In the genomic region with DNA sequence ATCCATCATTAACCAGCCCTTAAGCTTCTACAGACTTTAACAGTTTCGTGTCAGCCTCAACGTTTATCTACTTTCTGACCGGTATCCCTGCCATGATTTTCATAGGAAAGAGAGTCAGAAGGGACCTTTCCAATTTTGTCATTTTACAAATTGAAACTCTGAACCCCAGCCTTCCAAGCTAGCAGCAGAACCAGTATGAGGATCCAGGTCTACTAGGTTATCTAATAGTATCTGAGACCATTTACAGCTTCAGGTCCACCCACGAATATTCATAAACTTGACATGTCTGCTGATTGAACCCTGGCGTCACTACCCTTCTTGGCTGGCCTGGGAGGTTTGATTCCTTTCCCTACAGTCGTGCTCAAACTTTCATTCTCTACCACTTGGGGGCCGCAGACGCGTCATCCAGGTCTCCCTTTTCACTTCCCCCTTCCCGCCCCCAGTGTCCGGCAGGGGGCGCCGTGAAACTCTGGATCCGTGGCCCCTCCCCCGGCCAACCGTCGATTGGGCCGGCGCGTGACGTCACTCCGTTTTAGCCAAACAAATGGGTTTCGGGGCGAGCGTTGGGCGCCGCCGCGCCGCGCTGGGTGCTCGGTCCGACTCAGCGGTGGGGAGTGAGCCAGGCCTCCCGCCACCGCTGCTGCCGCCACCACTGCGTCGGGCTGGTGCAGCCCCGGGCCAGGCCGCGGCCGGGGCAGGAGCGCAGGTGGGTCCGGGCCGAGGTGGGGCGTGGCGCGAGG, we compare ENCODE assay signal across 8 cellular contexts. TPM values are rescaled to one million over a fixed set of nuclear protein-coding genes. Genes with fewer than 3 reads are reported as not detected.
DNase-seq lines count a peak whose midpoint lies in the region; ATAC-seq, FAIRE-seq and TF ChIP-seq lines count a peak whose summit lies in the region.

A gene with protein sequence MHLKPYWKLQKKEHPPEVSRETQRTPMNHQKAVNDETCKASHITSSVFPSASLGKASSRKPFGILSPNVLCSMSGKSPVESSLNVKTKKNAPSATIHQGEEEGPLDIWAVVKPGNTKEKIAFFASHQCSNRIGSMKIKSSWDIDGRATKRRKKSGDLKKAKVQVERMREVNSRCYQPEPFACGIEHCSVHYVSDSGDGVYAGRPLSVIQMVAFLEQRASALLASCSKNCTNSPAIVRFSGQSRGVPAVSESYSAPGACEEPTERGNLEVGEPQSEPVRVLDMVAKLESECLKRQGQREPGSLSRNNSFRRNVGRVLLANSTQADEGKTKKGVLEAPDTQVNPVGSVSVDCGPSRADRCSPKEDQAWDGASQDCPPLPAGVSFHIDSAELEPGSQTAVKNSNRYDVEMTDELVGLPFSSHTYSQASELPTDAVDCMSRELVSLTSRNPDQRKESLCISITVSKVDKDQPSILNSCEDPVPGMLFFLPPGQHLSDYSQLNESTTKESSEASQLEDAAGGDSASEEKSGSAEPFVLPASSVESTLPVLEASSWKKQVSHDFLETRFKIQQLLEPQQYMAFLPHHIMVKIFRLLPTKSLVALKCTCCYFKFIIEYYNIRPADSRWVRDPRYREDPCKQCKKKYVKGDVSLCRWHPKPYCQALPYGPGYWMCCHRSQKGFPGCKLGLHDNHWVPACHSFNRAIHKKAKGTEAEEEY (plus strand): TSS at position 590 of the 740 bp plus-strand sequence. CDS start 78,970 bp downstream, outside the sequence.

- H3K9me3 ChIP-seq in kidney (ENCODE audit: control insufficient read depth in 1 of 2, low read length in 2 of 2): no peaks in the 10 kb centered on the region

- DNase-seq in AML-193 (lab: John Stamatoyannopoulos, UW) (peak; percentile 93 to 95), NCI-H460 (ENCODE audit: extremely low read depth, low read depth) (peak; percentile 99), chondrocyte (ENCODE audit: low spot score) (peak; percentile 98), kidney (peak; percentile 99)
- DNase-seq in activated CD4-positive, alpha-beta T cell treated with anti-CD3 and anti-CD28 coated beads for 1 hour: peak; percentile 99
- DNase-seq in stimulated activated CD4-positive, alpha-beta T cell treated with anti-CD3 and anti-CD28 coated beads, Interleukin-15, amount 100 ng/mL, for 48 hours (ENCODE audit: low read depth in 2 of 2): peak; percentile 95 to 98

- H3K4me3 Mint-ChIP-seq in chondrocyte (ENCODE audit: unreplicated experiment): peak within 1 kb of the TSS; percentile 83

- peak; percentile 100 for TF ChIP-seq CTCF in chondrocyte (IDR thresholded peaks at IDR 0.05)
- peak; percentile 99 for TF ChIP-seq CTCF in kidney (IDR thresholded peaks at IDR 0.05; ENCODE audit: borderline replicate concordance, extremely low read depth, insufficient read depth)

- no peaks in the 10 kb centered on the region for H3K36me3 ChIP-seq in kidney (ENCODE audit: control insufficient read depth in 1 of 2, insufficient read depth in 2 of 2, low read length in 2 of 2)

- H3K36me3 Mint-ChIP-seq in chondrocyte (ENCODE audit: low read depth): no peaks in the 10 kb centered on the region

- peak; percentile 86 for ATAC-seq in GM19035 (IDR thresholded peaks at IDR 0.05; ENCODE audit: unreplicated experiment)
- ATAC-seq in HG03378 (IDR thresholded peaks at IDR 0.05; ENCODE audit: unreplicated experiment): peak; percentile 79

- peaks cover 46% of the 10 kb centered on the region for H3K4me1 Mint-ChIP-seq in chondrocyte (ENCODE audit: low read depth)

- H3K27ac ChIP-seq in kidney (ENCODE audit: low read depth in 2 of 2, low read length in 2 of 2): peak within 1 kb of the TSS; percentile 94

- no peaks in the 10 kb centered on the region for H3K9me3 Mint-ChIP-seq in chondrocyte (ENCODE audit: low read depth)

- peak; percentile 96 for FAIRE-seq in kidney (lab: Jason Lieb, UNC)

- no peaks in the 10 kb centered on the region for H3K27me3 Mint-ChIP-seq in chondrocyte (ENCODE audit: low read depth)

- H3K27ac Mint-ChIP-seq in chondrocyte (ENCODE audit: unreplicated experiment): peak within 1 kb of the TSS; percentile 96

- H3K9ac ChIP-seq in kidney (ENCODE audit: low read length in 2 of 2): peak within 1 kb of the TSS; percentile 50 to 96

- H3K4me3 ChIP-seq in kidney (ENCODE audit: low read length in 2 of 2): peak within 1 kb of the TSS; percentile 92 to 93

- H3K4me1 ChIP-seq in kidney (ENCODE audit: control insufficient read depth in 1 of 2, insufficient read depth in 1 of 2, low read depth in 1 of 2, low read length in 2 of 2): peaks cover 9 to 19% of the 10 kb centered on the region in 2 donors

- intact Hi-C loops in kidney (cut with DNase I): loop anchor here (10.0 kb wide), 1 partner anchor 84 kb away; no protein-coding TSS in a partner anchor

RNA-seq across cellular contexts. Expression of the gene that starts here (rescaled TPM):
- total RNA-seq in NCI-H460 (2014; rRNA removed; shearing (Covaris generic)): 19.8 and 21.4 TPM in 2 replicates
- 24.1 and 28.3 TPM in 2 replicates for polyA plus RNA-seq in NCI-H460 (2014; cell fraction: nucleus; rRNA removed)
- 16.2 to 18.9 TPM (median 18.2 TPM) in 3 replicates for total RNA-seq in chondrocyte
- 38.5 TPM for total RNA-seq in kidney
- 12.8 TPM for polyA plus RNA-seq in kidney (ENCODE audit: insufficient read depth, low read depth, low replicate concordance)

Comparison
In these comparisons a context has a peak if more than half of its experiments do, and no peak if none do; other contexts are left out.
1. Peak in every context shown above with its lines: DNase-seq, ATAC-seq, H3K4me3 ChIP-seq and H3K27ac ChIP-seq.